ENCODE assay signal across 8 cellular contexts in genomic region chr1:153568367-153569099, GRCh38. TPM values are rescaled to one million over a fixed set of nuclear protein-coding genes. Genes with fewer than 3 reads are reported as not detected.
DNase-seq lines count a peak whose midpoint lies in the region; ATAC-seq and TF ChIP-seq lines count a peak whose summit lies in the region.

No MANE protein-coding gene starts in this region.

- peak in 1 of 2 donors; percentile 38 for TF ChIP-seq POLR2A in heart left ventricle (IDR thresholded peaks at IDR 0.05)

- 12 to 18% (median 14%) methylated on average over 24 to 25 of the region's 25 CpGs for WGBS in heart left ventricle, 4 donors

- intact Hi-C loops in heart left ventricle (cut with DNase I): loop anchor here in 9 of 10 donors (1.0 to 5.0 kb wide), 7 partner anchors 35 to 216 kb away; partner anchors contain the start of gene S100A16 (in 1 of the 9)

- H3K36me3 ChIP-seq in adipocyte (ENCODE audit: control insufficient read depth, insufficient read depth, low read length, severe bottlenecking) (no peaks in the 10 kb centered on the region), heart left ventricle (no peaks in the 10 kb centered on the region)

- H3K9ac ChIP-seq in adipocyte (ENCODE audit: low read length): peak overlapping the region; percentile 76

- ATAC-seq in heart left ventricle (peak; percentile 11 to 47 (median 20)), GM18511 (IDR thresholded peaks at IDR 0.05; ENCODE audit: unreplicated experiment) (no peak)

- H3K4me3 Mint-ChIP-seq in type B pancreatic cell: peak overlapping the region; percentile 81

- H3K36me3 Mint-ChIP-seq in type B pancreatic cell: no peaks in the 10 kb centered on the region

- no peaks in the 10 kb centered on the region for H3K9me3 Mint-ChIP-seq in type B pancreatic cell

- TF ChIP-seq CTCF in heart left ventricle (IDR thresholded peaks at IDR 0.05): peak; percentile 95 to 100 (median 98)
- TF ChIP-seq CTCF in type B pancreatic cell (conservative IDR thresholded peaks at IDR 0.05): peak; percentile 98

- H3K9me3 ChIP-seq in adipocyte (ENCODE audit: control insufficient read depth, low read length): no peaks in the 10 kb centered on the region
- no peaks in the 10 kb centered on the region for H3K9me3 ChIP-seq in heart left ventricle

- H3K27ac Mint-ChIP-seq in type B pancreatic cell: peak overlapping the region; percentile 97

- H3K4me1 ChIP-seq in adipocyte (ENCODE audit: control insufficient read depth, insufficient read depth, low read length): peaks cover 47% of the 10 kb centered on the region
- peaks cover 11 to 71% (median 39%) of the 10 kb centered on the region in 12 donors for H3K4me1 ChIP-seq in heart left ventricle

- no peaks in the 10 kb centered on the region for H3K27me3 ChIP-seq in adipocyte (replicated peaks; ENCODE audit: control insufficient read depth, insufficient read depth, low read length)
- H3K27me3 ChIP-seq in heart left ventricle: no peaks in the 10 kb centered on the region

- DNase-seq in GM03348 (ENCODE audit: low spot score): peak; percentile 93
- DNase-seq in NCI-H1417 treated with DMSO at 0.1 percent for 48 hours (lab: John Stamatoyannopoulos, UW): peak; percentile 41
- peak; percentile 65 for DNase-seq in T follicular helper cell (ENCODE audit: low read depth)
- DNase-seq in adipocyte (ENCODE audit: low read depth): peak; percentile 97
- peak; percentile 89 to 94 (median 92) for DNase-seq in heart left ventricle
- peak; percentile 67 for DNase-seq in pons (ENCODE audit: low spot score)
- peak; percentile 92 for DNase-seq in type B pancreatic cell (ENCODE audit: extremely low spot score, unreplicated experiment)

- H3K4me3 ChIP-seq in adipocyte (ENCODE audit: low read length): peak overlapping the region; percentile 48
- H3K4me3 ChIP-seq in heart left ventricle: peak overlapping the region in 9 of 12 donors; percentile 5 to 46 (median 33)

- H3K27ac ChIP-seq in heart left ventricle: peak overlapping the region in 10 of 12 donors; percentile 57 to 96 (median 82)

- H3K27me3 Mint-ChIP-seq in type B pancreatic cell: no peaks in the 10 kb centered on the region

- peaks cover 43% of the 10 kb centered on the region for H3K4me1 Mint-ChIP-seq in type B pancreatic cell (ENCODE audit: unreplicated experiment)

RNA-seq across cellular contexts. Expression of gene S100A2, which starts 2.9 kb away (rescaled TPM):
- total RNA-seq in heart left ventricle (1 to 10 TPM in 8 of 9 donors, not detected in 1; 1.3 to 4.0 (median 2.4) TPM), type B pancreatic cell (ENCODE audit: low replicate concordance) (0.75 and 2.4 TPM in 2 replicates)
- 1 to 10 TPM; 2.8 to 5.1 TPM for polyA plus RNA-seq in heart left ventricle

RNA-seq across cellular contexts. Expression of gene S100A3, which starts 19.5 kb away (rescaled TPM):
- total RNA-seq in heart left ventricle: 1 to 10 TPM in 4 of 9 donors, under 1 TPM in 3, not detected in 2; 0.57 to 5.9 (median 1.1) TPM
- polyA plus RNA-seq in heart left ventricle: 1 to 10 TPM; 1.6 to 5.2 TPM
- total RNA-seq in type B pancreatic cell (ENCODE audit: low replicate concordance): 1.4 and 2.8 TPM in 2 replicates

RNA-seq across cellular contexts. Expression of gene S100A4, which starts 22.9 kb away (rescaled TPM):
- total RNA-seq in heart left ventricle (100 to 1,000 TPM in 4 of 9 donors, 10 to 100 TPM in 5; 56.9 to 214 (median 96.1) TPM), type B pancreatic cell (ENCODE audit: low replicate concordance) (61.0 and 200 TPM in 2 replicates)
- polyA plus RNA-seq in heart left ventricle: 100 to 1,000 TPM; 214 to 398 TPM

RNA-seq across cellular contexts. Expression of gene S100A5, which starts 27.8 kb away (rescaled TPM):
- total RNA-seq in heart left ventricle (not detected), type B pancreatic cell (ENCODE audit: low replicate concordance) (0.62 TPM in 1 of 2 replicates, not detected in the other)
- polyA plus RNA-seq in heart left ventricle: not detected

RNA-seq across cellular contexts. Expression of gene S100A6, which starts 32.7 kb away (rescaled TPM):
- total RNA-seq in heart left ventricle (100 to 1,000 TPM; 157 to 415 (median 301) TPM), type B pancreatic cell (ENCODE audit: low replicate concordance) (21.9 and 1,154 TPM in 2 replicates)
- polyA plus RNA-seq in heart left ventricle: 1,000 to 10,000 TPM in 1 of 2 donors, 100 to 1,000 TPM in 1; 371 to 1,213 TPM

Comparison
In these comparisons a context has a peak if more than half of its experiments do, and no peak if none do; other contexts are left out.
1. DNase-seq: peak in every context shown above with its lines; median percentile 97 in adipocyte; 93 in GM03348; 92 in heart left ventricle; 92 in type B pancreatic cell; 67 in pons; 65 in T follicular helper cell; 41 in NCI-H1417 treated with DMSO at 0.1 percent for 48 hours.